In the genomic region with DNA sequence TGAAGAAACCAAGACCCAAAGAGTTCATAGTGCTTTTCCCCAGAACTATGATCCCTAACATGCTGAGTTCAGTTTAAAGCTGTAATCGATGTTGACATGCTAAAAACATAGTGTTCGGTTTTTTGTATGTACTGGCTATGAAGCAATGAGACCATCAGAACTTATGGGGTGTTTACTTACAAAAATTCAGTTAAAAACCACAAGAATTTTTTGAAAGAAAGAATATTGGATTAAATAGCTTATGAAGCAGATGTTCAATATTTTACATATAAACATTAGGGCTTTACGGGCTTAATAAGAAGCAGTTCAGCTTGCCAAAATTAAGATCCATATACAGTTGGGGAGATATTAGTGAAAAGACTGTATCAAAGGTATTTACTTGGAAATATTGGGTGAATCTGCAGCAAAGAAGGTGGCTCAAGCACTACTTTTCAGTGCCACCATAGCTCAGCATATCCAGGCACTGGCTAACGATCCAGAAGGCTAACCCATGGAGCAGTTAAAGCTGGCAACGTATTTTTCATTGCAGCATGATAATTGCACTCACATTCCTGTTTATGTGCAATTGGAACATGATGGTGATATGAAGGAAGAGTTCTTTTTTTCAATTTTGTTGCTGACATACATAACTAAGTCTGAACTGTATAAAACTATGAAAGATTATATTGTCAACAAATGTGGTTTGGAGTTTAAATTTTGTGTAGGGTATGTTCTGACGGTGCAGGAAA, we compare ENCODE assay signal across 27 cellular contexts.
"Had no signal": no experiment of that assay in that cellular context is flagged by ENCODE, and none has a peak within 500 bp of the region (broad histone marks: within the 10 kb centered on the region; RNA-seq: fewer than 3 reads in every experiment).

No MANE protein-coding gene starts in this region.

- H3K27ac ChIP-seq: cardiac muscle cell, pancreas, psoas muscle, sigmoid colon, thoracic aorta, WERI-Rb-1 had no signal

- H3K9me3 ChIP-seq: pancreas, psoas muscle, sigmoid colon, thoracic aorta had no signal

- ATAC-seq: activated CD4-positive, CD25-positive, alpha-beta regulatory T cell treated with anti-CD3 and anti-CD28 coated beads, Interleukin-2, amount 50 U/mL, for 24 hours; activated naive CD4-positive, alpha-beta T cell treated with anti-CD3 and anti-CD28 coated beads, Interleukin-2, amount 50 U/mL, for 72 hours; activated T-helper 17 cell treated with anti-CD3 and anti-CD28 coated beads, Interleukin-2, amount 50 U/mL, for 72 hours; esophagus mucosa; left cardiac atrium; left ventricle myocardium superior; pancreas; psoas muscle; stimulated activated effector memory CD8-positive, alpha-beta T cell treated with anti-CD3 and anti-CD28 coated beads, Interleukin-12 subunit alpha, Interleukin-12 subunit beta, amount 100 ng/mL, for 72 hours; T-helper 17 cell had no signal

- H3K27me3 ChIP-seq: cardiac muscle cell, pancreas, sigmoid colon had no signal

- H3K4me3 ChIP-seq: cardiac muscle cell, pancreas, psoas muscle, sigmoid colon, thoracic aorta had no signal

- H3K4me1 ChIP-seq: pancreas, psoas muscle had no signal

- H3K36me3 ChIP-seq: cardiac muscle cell, pancreas, sigmoid colon, thoracic aorta, WERI-Rb-1 had no signal

- DNase-seq: activated CD4-positive, alpha-beta memory T cell treated with anti-CD3 and anti-CD28 coated beads for 36 hours; activated CD4-positive, alpha-beta T cell treated with anti-CD3 and anti-CD28 coated beads for 48 hours; activated CD8-positive, alpha-beta memory T cell treated with anti-CD3 and anti-CD28 coated beads, Interleukin-2, amount 50 U/mL, for 4 hours; activated T-cell treated with anti-CD3 and anti-CD28 coated beads, Interleukin-2, amount 50 U/mL, for 24 hours; aorta; cortex of kidney; glutamatergic neuron; left cardiac atrium; left ventricle myocardium superior; naive B cell; nucleus accumbens; pancreas; psoas muscle; sigmoid colon; small intestine; stimulated activated CD4-positive, alpha-beta T cell treated with anti-CD3 and anti-CD28 coated beads, Interleukin-4, amount 100 ng/mL, for 24 hours; T-helper 17 cell; T1000; trophoblast cell; WERI-Rb-1 had no signal
